ENCODE assay signal across 1 cellular context in the genomic region with DNA sequence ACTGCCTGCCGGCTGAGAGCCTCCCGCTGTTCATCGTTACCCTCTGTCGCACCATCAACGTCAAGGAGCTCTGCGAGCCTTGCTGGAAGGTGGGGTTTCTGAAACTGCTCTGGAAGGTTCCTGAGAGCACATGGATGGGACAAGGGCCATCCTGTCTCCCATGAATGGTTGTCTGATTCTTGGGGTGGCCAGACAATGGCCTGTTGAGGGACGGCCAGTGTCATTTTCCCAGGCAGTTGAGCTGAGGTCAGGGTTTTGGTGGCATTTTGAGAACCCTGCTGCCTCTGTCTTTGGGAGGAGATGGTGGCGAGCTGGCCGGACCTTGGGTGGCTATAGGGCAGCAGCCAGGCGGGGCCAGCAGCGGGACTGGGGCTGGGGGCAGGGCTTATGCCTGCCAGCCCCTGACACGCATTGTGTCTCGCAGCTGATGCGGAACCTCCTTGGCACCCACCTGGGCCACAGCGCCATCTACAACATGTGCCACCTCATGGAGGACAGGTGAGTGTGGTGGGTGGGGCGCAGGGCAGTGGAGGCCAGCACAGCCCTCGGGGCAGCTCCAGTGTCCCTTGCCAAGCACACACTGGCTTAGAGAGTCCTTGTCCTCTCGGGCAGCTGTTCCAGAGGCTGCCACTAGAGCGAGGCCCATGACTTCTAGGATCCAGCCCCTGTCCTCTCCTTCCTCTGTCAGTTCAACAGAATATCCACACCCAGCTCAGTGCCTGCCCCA.
TF ChIP-seq lines count a peak whose summit lies in the region.

No MANE protein-coding gene starts in this region.

TF ChIP-seq in Ishikawa, 13 proteins besides CTCF, POLR2A, EP300 and RAD21 (continued from another document):
- TF ChIP-seq, protein P1, sequence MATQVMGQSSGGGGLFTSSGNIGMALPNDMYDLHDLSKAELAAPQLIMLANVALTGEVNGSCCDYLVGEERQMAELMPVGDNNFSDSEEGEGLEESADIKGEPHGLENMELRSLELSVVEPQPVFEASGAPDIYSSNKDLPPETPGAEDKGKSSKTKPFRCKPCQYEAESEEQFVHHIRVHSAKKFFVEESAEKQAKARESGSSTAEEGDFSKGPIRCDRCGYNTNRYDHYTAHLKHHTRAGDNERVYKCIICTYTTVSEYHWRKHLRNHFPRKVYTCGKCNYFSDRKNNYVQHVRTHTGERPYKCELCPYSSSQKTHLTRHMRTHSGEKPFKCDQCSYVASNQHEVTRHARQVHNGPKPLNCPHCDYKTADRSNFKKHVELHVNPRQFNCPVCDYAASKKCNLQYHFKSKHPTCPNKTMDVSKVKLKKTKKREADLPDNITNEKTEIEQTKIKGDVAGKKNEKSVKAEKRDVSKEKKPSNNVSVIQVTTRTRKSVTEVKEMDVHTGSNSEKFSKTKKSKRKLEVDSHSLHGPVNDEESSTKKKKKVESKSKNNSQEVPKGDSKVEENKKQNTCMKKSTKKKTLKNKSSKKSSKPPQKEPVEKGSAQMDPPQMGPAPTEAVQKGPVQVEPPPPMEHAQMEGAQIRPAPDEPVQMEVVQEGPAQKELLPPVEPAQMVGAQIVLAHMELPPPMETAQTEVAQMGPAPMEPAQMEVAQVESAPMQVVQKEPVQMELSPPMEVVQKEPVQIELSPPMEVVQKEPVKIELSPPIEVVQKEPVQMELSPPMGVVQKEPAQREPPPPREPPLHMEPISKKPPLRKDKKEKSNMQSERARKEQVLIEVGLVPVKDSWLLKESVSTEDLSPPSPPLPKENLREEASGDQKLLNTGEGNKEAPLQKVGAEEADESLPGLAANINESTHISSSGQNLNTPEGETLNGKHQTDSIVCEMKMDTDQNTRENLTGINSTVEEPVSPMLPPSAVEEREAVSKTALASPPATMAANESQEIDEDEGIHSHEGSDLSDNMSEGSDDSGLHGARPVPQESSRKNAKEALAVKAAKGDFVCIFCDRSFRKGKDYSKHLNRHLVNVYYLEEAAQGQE (IDR thresholded peaks at IDR 0.05; ENCODE audit: low read depth): no peak
- TF ChIP-seq, protein P2, sequence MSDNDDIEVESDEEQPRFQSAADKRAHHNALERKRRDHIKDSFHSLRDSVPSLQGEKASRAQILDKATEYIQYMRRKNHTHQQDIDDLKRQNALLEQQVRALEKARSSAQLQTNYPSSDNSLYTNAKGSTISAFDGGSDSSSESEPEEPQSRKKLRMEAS (IDR thresholded peaks at IDR 0.05): peak; percentile 97
- peak; percentile 58; the same call in 1 of the 2 replicates for TF ChIP-seq TEAD4 (IDR thresholded peaks at IDR 0.05)
